Comparison of ENCODE assay signal across 9 cellular contexts in genomic region chr4:69689530-69690111, GRCh38. TPM values are rescaled to one million over a fixed set of nuclear protein-coding genes. Genes with fewer than 3 reads are reported as not detected.
DNase-seq lines count a peak whose midpoint lies in the region; ATAC-seq and TF ChIP-seq lines count a peak whose summit lies in the region.
"Had no signal": no experiment of that assay in that cellular context is flagged by ENCODE, and none has a peak within 500 bp of the region (broad histone marks: within the 10 kb centered on the region; RNA-seq: fewer than 3 reads in every experiment).

No MANE protein-coding gene starts in this region.

- H3K4me1 ChIP-seq in stomach: peaks cover 0 to 4% (median 0%) of the 10 kb centered on the region in 4 donors

- intact Hi-C loops in stomach (cut with DNase I; ENCODE audit: low total_unique reads): loop anchor here (10.0 kb wide), 1 partner anchor 195 kb away; no protein-coding TSS in a partner anchor

- ATAC-seq in HG03469 (IDR thresholded peaks at IDR 0.05; ENCODE audit: unreplicated experiment) (peak; percentile 70), GM18502 (IDR thresholded peaks at IDR 0.05; ENCODE audit: poor library complexity, unreplicated experiment) (no peak)

- H3K27me3 ChIP-seq in stomach: no peaks in the 10 kb centered on the region

- no peak for TF ChIP-seq POLR2A in stomach (IDR thresholded peaks at IDR 0.05)

- no peak overlapping the region for H3K9ac ChIP-seq in SK-N-MC (ENCODE audit: insufficient read length)

- DNase-seq in DMS53 (lab: John Stamatoyannopoulos, UW) (peak; percentile 53), DMS53 treated with DMSO at 0.1 percent for 48 hours (lab: John Stamatoyannopoulos, UW; ENCODE audit: unreplicated experiment) (no peak), SK-N-MC (ENCODE audit: low read depth, low spot score) (peak; percentile 45), germinal center (ENCODE audit: low spot score) (peak; percentile 2), stomach (no peak), NCI-H526 treated with DMSO at 0.1 percent for 48 hours (lab: John Stamatoyannopoulos, UW) (no peak)

- H3K9me3 ChIP-seq in SK-N-MC (ENCODE audit: low read depth, low read length) (no peaks in the 10 kb centered on the region), stomach (no peaks in the 10 kb centered on the region)

- H3K27ac ChIP-seq in SK-N-MC (no peak overlapping the region), stomach (no peak overlapping the region)

- WGBS in stomach, 5 donors: 1 to 6% (median 2%) methylated on average over 2 of the region's 2 CpGs

- no peaks in the 10 kb centered on the region for H3K36me3 ChIP-seq in SK-N-MC (ENCODE audit: insufficient read depth, low read length)
- H3K36me3 ChIP-seq in stomach: no peaks in the 10 kb centered on the region

- H3K4me3 ChIP-seq in SK-N-MC (peak overlapping the region; percentile 36; the same call in 1 of the 2 replicates), stomach (no peak overlapping the region)

- TF ChIP-seq EP300 in stomach (IDR thresholded peaks at IDR 0.05): no peak

- peak in 4 of 7 experiments; percentile 39 to 62 (median 52) for TF ChIP-seq CTCF in stomach (IDR thresholded peaks at IDR 0.05)

RNA-seq across cellular contexts. Expression of gene UGT2A1, which starts 36.6 kb away (rescaled TPM):
- total RNA-seq in stomach: not detected
- polyA plus RNA-seq in stomach: not detected
- total RNA-seq: CD8-positive, alpha-beta memory T cell had no signal
- polyA plus RNA-seq: CD8-positive, alpha-beta memory T cell had no signal

RNA-seq across cellular contexts. Expression of gene UGT2A2, which starts 50.2 kb away (rescaled TPM):
- total RNA-seq in stomach: not detected
- not detected for polyA plus RNA-seq in stomach
- total RNA-seq: CD8-positive, alpha-beta memory T cell had no signal
- polyA plus RNA-seq: CD8-positive, alpha-beta memory T cell had no signal

Comparison
In these comparisons a context has a peak if more than half of its experiments do, and no peak if none do; other contexts are left out.
1. DNase-seq: peak in DMS53 (single experiment), SK-N-MC (single experiment) and germinal center (single experiment); none in DMS53 treated with DMSO at 0.1 percent for 48 hours (single experiment), stomach (single experiment) and NCI-H526 treated with DMSO at 0.1 percent for 48 hours (single experiment).